22 cellular contexts compared by ENCODE assay signal in genomic region chr1:193318347-193318746, GRCh38.
"Had no signal": no experiment of that assay in that cellular context is flagged by ENCODE, and none has a peak within 500 bp of the region (broad histone marks: within the 10 kb centered on the region; RNA-seq: fewer than 3 reads in every experiment).

No MANE protein-coding gene starts in this region.

- H3K36me3 Mint-ChIP-seq: activated naive CD8-positive, alpha-beta T cell treated with anti-CD3 and anti-CD28 coated beads, Interleukin-2, amount 10 ng/mL, durations not matched to agents 7 days and 5 days; T-cell had no signal

- H3K27me3 Mint-ChIP-seq: activated CD4-positive, alpha-beta T cell treated with anti-CD3 and anti-CD28 coated beads for 36 hours; activated CD8-positive, alpha-beta T cell treated with anti-CD3 and anti-CD28 coated beads for 36 hours; activated naive CD8-positive, alpha-beta T cell treated with anti-CD3 and anti-CD28 coated beads, Interleukin-2, amount 10 ng/mL, durations not matched to agents 7 days and 5 days; T-cell had no signal

- H3K4me1 ChIP-seq: adrenal gland had no signal

- H3K27ac ChIP-seq: adrenal gland, SK-N-MC, WERI-Rb-1 had no signal

- H3K4me1 Mint-ChIP-seq: activated CD4-positive, alpha-beta T cell treated with anti-CD3 and anti-CD28 coated beads for 36 hours; activated naive CD8-positive, alpha-beta T cell treated with anti-CD3 and anti-CD28 coated beads, Interleukin-2, amount 10 ng/mL, durations not matched to agents 7 days and 5 days; T-cell had no signal

- DNase-seq: activated CD4-positive, alpha-beta T cell treated with anti-CD3 and anti-CD28 coated beads for 36 hours; activated CD8-positive, alpha-beta memory T cell treated with anti-CD3 and anti-CD28 coated beads, Interleukin-2, amount 50 U/mL, for 4 hours; activated CD8-positive, alpha-beta T cell treated with anti-CD3 and anti-CD28 coated beads for 36 hours; activated naive CD4-positive, alpha-beta T cell treated with anti-CD3 and anti-CD28 coated beads, Interleukin-2, amount 50 U/mL, for 16 hours; activated naive CD8-positive, alpha-beta T cell treated with anti-CD3 and anti-CD28 coated beads, Interleukin-2, amount 10 ng/mL, durations not matched to agents 7 days and 5 days; adrenal gland; anterior cingulate cortex; central memory CD4-positive, alpha-beta T cell; Karpas-422; NCI-H1092; NCI-H1417; NCI-H1930; NCI-H2171; NCI-H226; NCI-H510A; NCI-H526 treated with DMSO at 0.1 percent for 48 hours; NCI-H82; RPMI8226; T-cell; WERI-Rb-1 had no signal

- H3K36me3 ChIP-seq: adrenal gland, WERI-Rb-1 had no signal

- H3K27me3 ChIP-seq: adrenal gland had no signal

- H3K4me3 ChIP-seq: adrenal gland, K562, SK-N-MC had no signal

- H3K9me3 ChIP-seq: adrenal gland had no signal

- H3K27ac Mint-ChIP-seq: activated CD4-positive, alpha-beta T cell treated with anti-CD3 and anti-CD28 coated beads for 36 hours; activated CD8-positive, alpha-beta T cell treated with anti-CD3 and anti-CD28 coated beads for 36 hours; activated naive CD8-positive, alpha-beta T cell treated with anti-CD3 and anti-CD28 coated beads, Interleukin-2, amount 10 ng/mL, durations not matched to agents 7 days and 5 days; T-cell had no signal

- H3K4me3 Mint-ChIP-seq: activated CD4-positive, alpha-beta T cell treated with anti-CD3 and anti-CD28 coated beads for 36 hours; activated CD8-positive, alpha-beta T cell treated with anti-CD3 and anti-CD28 coated beads for 36 hours; activated naive CD8-positive, alpha-beta T cell treated with anti-CD3 and anti-CD28 coated beads, Interleukin-2, amount 10 ng/mL, durations not matched to agents 7 days and 5 days; T-cell had no signal
